In the genomic region with DNA sequence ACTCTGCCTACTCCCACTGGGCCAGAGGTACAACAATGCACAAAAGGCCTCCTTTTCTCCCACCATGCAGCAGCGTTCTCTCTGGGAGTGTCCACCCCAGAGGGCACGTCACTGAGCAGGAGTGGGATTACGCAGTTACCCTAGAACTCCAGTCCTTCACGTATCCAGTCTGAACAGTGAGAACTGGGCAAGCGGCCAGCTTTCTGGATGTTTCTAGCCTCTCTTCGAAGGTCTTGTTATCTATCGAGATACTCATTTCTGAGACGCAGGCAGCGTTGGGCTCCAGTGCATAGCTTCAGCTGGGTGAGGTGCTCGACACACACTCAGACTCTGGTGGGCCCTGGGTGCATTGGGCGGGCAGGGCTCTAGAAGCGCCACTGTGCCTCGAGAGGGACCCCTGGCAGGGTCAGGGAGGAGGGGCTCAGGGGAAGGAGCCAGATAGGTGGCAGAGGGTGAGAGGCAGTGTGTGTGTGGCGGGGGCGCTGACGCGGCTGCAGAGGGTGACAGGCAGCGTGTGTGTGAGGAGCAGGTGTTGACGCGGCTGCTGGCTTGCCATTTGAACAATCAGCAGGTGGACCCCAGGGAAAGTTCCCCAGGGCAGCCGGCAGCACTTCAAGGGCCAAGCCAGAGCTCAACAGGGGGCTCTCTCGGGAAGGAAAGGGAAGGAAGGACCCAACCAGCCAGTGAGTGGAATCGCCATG, we compare ENCODE assay signal across 26 cellular contexts. TPM values are rescaled to one million over a fixed set of nuclear protein-coding genes. Genes with fewer than 3 reads are reported as not detected.
A peak's percentile ranks its signal among the peaks of the same experiment; 100 is the strongest.
DNase-seq lines count a peak whose midpoint lies in the region; ATAC-seq, FAIRE-seq and TF ChIP-seq lines count a peak whose summit lies in the region.
"Had no signal": no experiment of that assay in that cellular context is flagged by ENCODE, and none has a peak within 500 bp of the region (broad histone marks: within the 10 kb centered on the region; RNA-seq: fewer than 3 reads in every experiment).

No MANE protein-coding gene starts in this region.

- POLR2A ChIA-PET in IMR-90 (lab: Charles Lee; ENCODE audit: unreplicated experiment): no interaction called here
- POLR2A ChIA-PET in K562 (lab: Yijun Ruan, JAX): interaction anchor here (0.6 kb wide), 1 partner anchor 343 kb away, joined by 3 read pairs; no protein-coding TSS in a partner anchor
- POLR2A ChIA-PET in CD8-positive, alpha-beta memory T cell (lab: Charles Lee): no interaction called here

- H3K23ac ChIP-seq in IMR-90 (ENCODE audit: low read depth, low read length): no peak overlapping the region

- H3K9me1 ChIP-seq in IMR-90 (ENCODE audit: insufficient read depth, low read length): no peaks in the 10 kb centered on the region; the same call in 1 of the 2 replicates
- H3K9me1 ChIP-seq in K562 (ENCODE audit: control insufficient read depth, insufficient read depth, low read length): no peaks in the 10 kb centered on the region

- ATAC-seq in IMR-90 (ENCODE audit: low read depth) (no peak), K562 (no peak)

- no peaks in the 10 kb centered on the region for H3K27me3 ChIP-seq in IMR-90 (ENCODE audit: control insufficient read depth, insufficient read depth, low read length)
- H3K27me3 ChIP-seq in K562 (ENCODE audit: control insufficient read depth in 2 of 2, insufficient read depth in 2 of 2, low read length in 2 of 2): no peaks in the 10 kb centered on the region
- no peaks in the 10 kb centered on the region for H3K27me3 ChIP-seq in CD8-positive, alpha-beta memory T cell (ENCODE audit: insufficient read depth, low read length, poor library complexity, severe bottlenecking)
- H3K27me3 ChIP-seq: ascending aorta, dorsolateral prefrontal cortex had no signal

- peaks cover 19% of the 10 kb centered on the region for H3K36me3 ChIP-seq in IMR-90 (ENCODE audit: control insufficient read depth, insufficient read depth, low read length)
- peaks cover 54% of the 10 kb centered on the region; the same call in 2 of the 3 replicates for H3K36me3 ChIP-seq in K562 (ENCODE audit: control insufficient read depth, insufficient read depth, low read length)
- peaks cover 22% of the 10 kb centered on the region for H3K36me3 ChIP-seq in CD8-positive, alpha-beta memory T cell (ENCODE audit: insufficient read depth, low read length)

- H3K27ac Mint-ChIP-seq in CD8-positive, alpha-beta memory T cell: no peak overlapping the region
- H3K27ac Mint-ChIP-seq: activated naive CD8-positive, alpha-beta T cell; HFFc6; memory B cell had no signal

- no peak overlapping the region for H3K27ac ChIP-seq in IMR-90 (ENCODE audit: insufficient read depth, low read length)
- H3K27ac ChIP-seq in K562 (ENCODE audit: extremely low read depth, low read depth, low read length): no peak overlapping the region
- H3K27ac ChIP-seq in CD8-positive, alpha-beta memory T cell (ENCODE audit: low read depth, low read length): no peak overlapping the region
- H3K27ac ChIP-seq: ascending aorta, dorsolateral prefrontal cortex, skin epidermis, WERI-Rb-1 had no signal

- H3K79me1 ChIP-seq in IMR-90 (ENCODE audit: low read depth in 1 of 2, low read length in 2 of 2): 0 out of 4 replicates have a peak, but pooled peaks cover 0 to 4% of the 10 kb centered on the region in 2 experiments

- H4K91ac ChIP-seq in IMR-90 (ENCODE audit: insufficient read depth, low read depth, low read length): no peak overlapping the region

- BruUV-seq in IMR-90 (replicated peaks; lab: Mats Ljungman, UMichigan) (no TSS peak), K562 (replicated peaks; lab: Mats Ljungman, UMichigan) (no TSS peak)

- TF ChIP-seq POLR2A in IMR-90 (IDR thresholded peaks at IDR 0.05; ENCODE audit: low read depth, low read length): no peak
- no peak for TF ChIP-seq POLR2A in K562 (conservative IDR thresholded peaks at IDR 0.05)
- TF ChIP-seq POLR2A in lower leg skin (IDR thresholded peaks at IDR 0.05): no peak

- TF ChIP-seq RAD21 in IMR-90 (IDR thresholded peaks at IDR 0.05; ENCODE audit: low read length): no peak
- TF ChIP-seq RAD21 in K562 (CRISPR knock-in tag; conservative IDR thresholded peaks at IDR 0.05 in 1 of 2, IDR thresholded peaks at IDR 0.05 in 1 of 2): no peak

- no peaks in the 10 kb centered on the region for H3K4me1 Mint-ChIP-seq in CD8-positive, alpha-beta memory T cell
- H3K4me1 Mint-ChIP-seq: CD14-positive monocyte; central memory CD8-positive, alpha-beta T cell; memory B cell had no signal

- WGBS in IMR-90 (ENCODE audit: extremely low coverage in 2 of 2, insufficient read length in 1 of 2), 2 experiments: 82% methylated on average over 16 of the region's 23 CpGs; no CpG with 5 or more reads in 1 of the 2 experiments
- 68% methylated on average over 19 of the region's 23 CpGs for WGBS in K562 (ENCODE audit: insufficient coverage, low coverage, missing lambda C conversion rate)
- WGBS in lower leg skin, 2 donors: 93% methylated on average over 23 of the region's 23 CpGs

- no peak overlapping the region for H3K4me3 ChIP-seq in IMR-90 (ENCODE audit: insufficient read depth, low read depth, low read length)
- H3K4me3 ChIP-seq in K562: no peak overlapping the region
- no peak overlapping the region for H3K4me3 ChIP-seq in lower leg skin (ENCODE audit: low read depth, poor library complexity, severe bottlenecking)
- no peak overlapping the region for H3K4me3 ChIP-seq in CD8-positive, alpha-beta memory T cell (ENCODE audit: low read length)
- H3K4me3 ChIP-seq: ascending aorta, dorsolateral prefrontal cortex, skin epidermis had no signal

- no peak overlapping the region for H3K4ac ChIP-seq in IMR-90 (ENCODE audit: low read depth, low read length)

- H2AFZ ChIP-seq in IMR-90 (replicated peaks; ENCODE audit: low read length, poor library complexity) (peak overlapping the region; percentile 19), K562 (ENCODE audit: low read depth, low read length) (no peak overlapping the region)

- no peak for FAIRE-seq in K562 (lab: Jason Lieb, UNC)
- FAIRE-seq: endothelial cell of umbilical vein had no signal

- peaks cover 0 to 1% of the 10 kb centered on the region in 2 donors for H3K27me3 Mint-ChIP-seq in CD8-positive, alpha-beta memory T cell
- H3K27me3 Mint-ChIP-seq: activated naive CD8-positive, alpha-beta T cell; central memory CD8-positive, alpha-beta T cell; memory B cell had no signal

- no peak overlapping the region for H3K4me3 Mint-ChIP-seq in CD8-positive, alpha-beta memory T cell
- H3K4me3 Mint-ChIP-seq: activated naive CD8-positive, alpha-beta T cell; CD14-positive monocyte; central memory CD8-positive, alpha-beta T cell; HFFc6; memory B cell had no signal

- intact Hi-C loops in IMR-90 (cut with micrococcal nuclease) (no loop called here), K562 (cut with micrococcal nuclease) (no loop called here), lower leg skin (cut with DNase I; ENCODE audit: low total_unique reads) (no loop called here)

- CTCF ChIA-PET in IMR-90 (lab: Yijun Ruan, JAX) (no interaction called here), K562 (lab: Yijun Ruan, JAX; ENCODE audit: low intra/inter-chr PET ratio) (no interaction called here)
- CTCF ChIA-PET in CD8-positive, alpha-beta memory T cell (lab: Charles Lee): no interaction called here

- TF ChIP-seq CTCF in IMR-90 (conservative IDR thresholded peaks at IDR 0.05; ENCODE audit: low read depth, low read length): no peak
- TF ChIP-seq CTCF in K562 (IDR thresholded peaks at IDR 0.05 in 2 of 3, conservative IDR thresholded peaks at IDR 0.05 in 1 of 3; ENCODE audit: insufficient read depth in 2 of 3, low read depth in 1 of 3, low read length in 3 of 3): no peak
- no peak for TF ChIP-seq CTCF in lower leg skin (IDR thresholded peaks at IDR 0.05)

- no peak overlapping the region for H3K18ac ChIP-seq in IMR-90 (ENCODE audit: low read depth, low read length)

- H2AK9ac ChIP-seq in IMR-90 (replicated peaks; ENCODE audit: low read depth, low read length, poor library complexity): peak overlapping the region; percentile 60

- no peak overlapping the region for H2AK5ac ChIP-seq in IMR-90 (ENCODE audit: low read depth, low read length)

- peaks cover 0 to 81% (median 20%) of the 10 kb centered on the region in 3 donors for H3K36me3 Mint-ChIP-seq in CD8-positive, alpha-beta memory T cell

- H2BK5ac ChIP-seq in IMR-90 (ENCODE audit: low read depth, low read length, poor library complexity, severe bottlenecking): no peak overlapping the region

- no peak overlapping the region for H2BK20ac ChIP-seq in IMR-90 (ENCODE audit: low read depth, low read length)

- no peak overlapping the region for H3K9ac ChIP-seq in IMR-90 (ENCODE audit: low read depth, low read length)
- H3K9ac ChIP-seq in K562 (ENCODE audit: insufficient read depth in 1 of 2, low read depth in 2 of 2, low read length in 2 of 2): no peak overlapping the region

- DNase-seq in COR-L47 (lab: John Stamatoyannopoulos, UW) (peak; percentile 71), IMR-90 (no peak), NCI-H2107 (lab: John Stamatoyannopoulos, UW) (peak; percentile 59), K562 (ENCODE audit: extremely low read depth in 1 of 4, low spot score in 3 of 4) (no peak), lower leg skin (ENCODE audit: low spot score in 2 of 2) (no peak), HUDEP-2 (lab: John Stamatoyannopoulos, UW; ENCODE audit: unreplicated experiment in 76 of 76) (no peak), NCI-H2171 (lab: John Stamatoyannopoulos, UW) (no peak)
- no peak for DNase-seq in CD8-positive, alpha-beta memory T cell
- DNase-seq: activated CD4-positive, alpha-beta T cell treated with anti-CD3 and anti-CD28 coated beads, Interleukin-2, amount 50 U/mL, for 4 hours; dorsolateral prefrontal cortex; HFFc6; KBM-7; MM.1S; NCI-H2171 treated with DMSO at 0.1 percent for 48 hours; NCI-H748 treated with DMSO at 0.1 percent for 48 hours; stimulated activated CD4-positive, alpha-beta T cell treated with anti-CD3 and anti-CD28 coated beads, Interleukin-1b, Interleukin-23, amount 100 ng/mL, for 48 hours; T-helper 9 cell; trophoblast cell; WERI-Rb-1 had no signal

- H3K4me2 ChIP-seq in IMR-90 (ENCODE audit: low read depth, low read length) (no peak overlapping the region), K562 (ENCODE audit: insufficient read depth, low read length) (no peak overlapping the region)

- H4K8ac ChIP-seq in IMR-90 (ENCODE audit: low read depth in 2 of 2, low read length in 2 of 2): no peak overlapping the region

- H4K20me1 ChIP-seq in IMR-90 (ENCODE audit: insufficient read depth, low read length) (no peaks in the 10 kb centered on the region; the same call in 1 of the 2 replicates), K562 (replicated peaks; ENCODE audit: control insufficient read depth, insufficient read depth, low read length) (no peaks in the 10 kb centered on the region)

- H3K79me2 ChIP-seq in K562 (ENCODE audit: control insufficient read depth, insufficient read depth, low read length): no peaks in the 10 kb centered on the region

- H3K4me1 ChIP-seq in IMR-90 (ENCODE audit: control insufficient read depth, insufficient read depth, low read length) (no peaks in the 10 kb centered on the region), K562 (replicated peaks in 1 of 2; ENCODE audit: control insufficient read depth in 2 of 2, insufficient read depth in 2 of 2, low read length in 2 of 2) (peaks cover 4 to 23% of the 10 kb centered on the region in 2 experiments; a peak in 3 of 5 replicates)
- no peaks in the 10 kb centered on the region for H3K4me1 ChIP-seq in CD8-positive, alpha-beta memory T cell (ENCODE audit: insufficient read depth, low read length)
- H3K4me1 ChIP-seq: ascending aorta had no signal

- no peaks in the 10 kb centered on the region for H3K9me3 Mint-ChIP-seq in CD8-positive, alpha-beta memory T cell
- H3K9me3 Mint-ChIP-seq: central memory CD8-positive, alpha-beta T cell; HFFc6 had no signal

- in situ Hi-C loops in IMR-90 (cut with MboI; ENCODE audit: low sequenced_read_pairs): no loop called here
- in situ Hi-C loops in K562 (cut with MboI): no loop called here

- H4K5ac ChIP-seq in IMR-90 (ENCODE audit: low read depth, low read length): no peak overlapping the region

- H2BK120ac ChIP-seq in IMR-90 (ENCODE audit: low read depth, low read length): no peak overlapping the region

- TF ChIP-seq EP300 in K562 (IDR thresholded peaks at IDR 0.05; ENCODE audit: low read length): no peak

- no peak overlapping the region for H3K56ac ChIP-seq in IMR-90 (ENCODE audit: extremely low read depth, insufficient read depth, low read length)

- dilution Hi-C loops in IMR-90 (cut with HindIII; ENCODE audit: low sequenced_read_pairs, unreplicated experiment): no loop called here

- no peak overlapping the region for H2BK15ac ChIP-seq in IMR-90 (ENCODE audit: low read depth, low read length)

- H3K9me3 ChIP-seq in IMR-90 (ENCODE audit: control insufficient read depth, insufficient read depth, low read length) (no peaks in the 10 kb centered on the region), K562 (replicated peaks; ENCODE audit: control insufficient read depth, insufficient read depth, low read depth, low read length) (no peaks in the 10 kb centered on the region)
- H3K9me3 ChIP-seq in CD8-positive, alpha-beta memory T cell (ENCODE audit: low read length): no peaks in the 10 kb centered on the region
- H3K9me3 ChIP-seq: ascending aorta had no signal

- no peak overlapping the region for H3K14ac ChIP-seq in IMR-90 (replicated peaks; ENCODE audit: low read depth, low read length)

RNA-seq across cellular contexts. Expression of a gene that starts 27.9 kb away (rescaled TPM):
- total RNA-seq in IMR-90 (2012; rRNA removed): 5.6 and 8.8 TPM in 2 replicates
- 7.3 and 7.6 TPM in 2 replicates for polyA plus RNA-seq in IMR-90 (2012; rRNA removed)
- polyA plus RNA-seq in IMR-90 (2012; cell fraction: cytosol; rRNA removed): 2.5 and 3.2 TPM in 2 replicates
- 32.6 and 43.8 TPM in 2 replicates for polyA plus RNA-seq in IMR-90 (2012; cell fraction: nucleus; rRNA removed; ENCODE audit: low replicate concordance)
- 56.7 and 69.0 TPM in 2 replicates for total RNA-seq in K562 (2011; cell fraction: chromatin; rRNA removed; ENCODE audit: low replicate concordance)
- total RNA-seq in K562 (2011; cell fraction: nucleolus; rRNA removed): 33.8 and 45.0 TPM in 2 replicates
- 31.8 and 32.0 TPM in 2 replicates for total RNA-seq in K562 (2011; cell fraction: nucleoplasm; rRNA removed)
- 6.2 and 10.0 TPM in 2 replicates for total RNA-seq in K562 (2014; rRNA removed)
- 2.9 and 4.4 TPM in 2 replicates for total RNA-seq in K562 (2014; rRNA removed; fragmentation: Illumina TruSeq; extraction: Trizol)
- 6.0 and 6.6 TPM in 2 replicates for total RNA-seq in K562 (2015; rRNA removed; fragmentation: Illumina TruSeq; extraction: Trizol)
- 7.6 and 9.2 TPM in 2 replicates for total RNA-seq in K562 (2021)
- polyA plus RNA-seq in K562 (2011; rRNA removed): 6.6 and 12.2 TPM in 2 replicates
- 6.8 and 7.5 TPM in 2 replicates for polyA plus RNA-seq in K562 (2011; cell fraction: cytosol; rRNA removed)
- polyA plus RNA-seq in K562 (2011; cell fraction: nucleus; rRNA removed): 44.0 and 68.1 TPM in 2 replicates
- polyA plus RNA-seq in K562 (2012): 6.2 and 6.8 TPM in 2 replicates
- polyA plus RNA-seq in K562 (2014; fragmentation: Illumina TruSeq; extraction: Trizol): 6.0 and 6.2 TPM in 2 replicates
- 1 to 10 TPM in 1 of 2 experiments, under 1 TPM in 1; 0.93 to 1.0 TPM for polyA plus RNA-seq in K562 (2014; fragmentation: Nextera tagmentation; extraction: Ambion mirVana)
- polyA plus RNA-seq in K562 (2014; rRNA removed): 7.1 and 8.5 TPM in 2 replicates
- polyA minus RNA-seq in K562 (2011; rRNA and poly(A)+ RNA removed): 17.3 and 20.4 TPM in 2 replicates
- 7.4 and 14.3 TPM in 2 replicates for polyA minus RNA-seq in K562 (2011; cell fraction: cytosol; rRNA and poly(A)+ RNA removed)
- 15.9 and 23.1 TPM in 2 replicates for polyA minus RNA-seq in K562 (2011; cell fraction: nucleus; rRNA and poly(A)+ RNA removed)
- 10 to 100 TPM in 2 of 4 donors, 1 to 10 TPM in 2; 4.7 to 26.9 (median 9.1) TPM for total RNA-seq in lower leg skin
- total RNA-seq in CD8-positive, alpha-beta memory T cell: 10 to 100 TPM; 12.0 to 13.1 TPM
- polyA plus RNA-seq in CD8-positive, alpha-beta memory T cell: 2.2 TPM

Comparison
In these comparisons a context has a peak if more than half of its experiments do, and no peak if none do; other contexts are left out.
1. DNase-seq: peak in COR-L47 (single experiment) and NCI-H2107 (single experiment); none in IMR-90 (single experiment), K562 (0 of 4), lower leg skin (0 of 2), CD8-positive, alpha-beta memory T cell (0 of 5), HUDEP-2 (0 of 76) and NCI-H2171 (single experiment).